In genomic region chr15:24943361-24943760, GRCh38 we compare ENCODE assay signal across 28 cellular contexts.
"Had no signal": no experiment of that assay in that cellular context is flagged by ENCODE, and none has a peak within 500 bp of the region (broad histone marks: within the 10 kb centered on the region; RNA-seq: fewer than 3 reads in every experiment).

No MANE protein-coding gene starts in this region.

- H2AFZ ChIP-seq: hepatocyte had no signal

- H3K27me3 Mint-ChIP-seq: memory B cell; naive thymus-derived CD4-positive, alpha-beta T cell; stimulated activated naive B cell treated with anti-CD40 and anti-IgM and Interleukin-4, amounts not matched to agents 10 μg/mL and 1 μg/mL and 100 μg/mL, for 72 hours; stimulated activated naive CD8-positive, alpha-beta T cell treated with anti-CD3 and anti-CD28 coated beads, Interleukin-15, Interleukin-2, amounts not matched to agents 100 ng/mL and 50 ng/mL, for 24 hours had no signal

- H3K4me1 ChIP-seq: psoas muscle, spleen, tibial nerve, upper lobe of left lung, uterus had no signal

- H3K27ac ChIP-seq: dorsolateral prefrontal cortex, epithelial cell of prostate, gastroesophageal sphincter, heart left ventricle, hepatocyte, ovary, psoas muscle, sigmoid colon, skin epidermis, spleen, thoracic aorta, tibial nerve, upper lobe of left lung, uterus had no signal

- H3K4me3 ChIP-seq: dorsolateral prefrontal cortex, gastroesophageal sphincter, heart left ventricle, hepatocyte, lung, mucosa of descending colon, ovary, psoas muscle, sigmoid colon, skin epidermis, spleen, thoracic aorta, tibial nerve, upper lobe of left lung, uterus had no signal

- H3K79me2 ChIP-seq: hepatocyte had no signal

- H3K36me3 Mint-ChIP-seq: memory B cell; stimulated activated naive B cell treated with anti-CD40 and anti-IgM and Interleukin-4, amounts not matched to agents 10 μg/mL and 1 μg/mL and 100 μg/mL, for 72 hours had no signal

- H3K4me1 Mint-ChIP-seq: naive thymus-derived CD4-positive, alpha-beta T cell; stimulated activated naive B cell treated with anti-CD40 and anti-IgM and Interleukin-4, amounts not matched to agents 10 μg/mL and 1 μg/mL and 100 μg/mL, for 72 hours had no signal

- H3K27ac Mint-ChIP-seq: memory B cell; naive thymus-derived CD4-positive, alpha-beta T cell; stimulated activated naive B cell treated with anti-CD40 and anti-IgM and Interleukin-4, amounts not matched to agents 10 μg/mL and 1 μg/mL and 100 μg/mL, for 72 hours; stimulated activated naive CD8-positive, alpha-beta T cell treated with anti-CD3 and anti-CD28 coated beads, Interleukin-15, Interleukin-2, amounts not matched to agents 100 ng/mL and 50 ng/mL, for 24 hours had no signal

- H3K4me3 Mint-ChIP-seq: memory B cell; naive thymus-derived CD4-positive, alpha-beta T cell; stimulated activated naive B cell treated with anti-CD40 and anti-IgM and Interleukin-4, amounts not matched to agents 10 μg/mL and 1 μg/mL and 100 μg/mL, for 72 hours; stimulated activated naive CD8-positive, alpha-beta T cell treated with anti-CD3 and anti-CD28 coated beads, Interleukin-15, Interleukin-2, amounts not matched to agents 100 ng/mL and 50 ng/mL, for 24 hours had no signal

- H3K9me3 ChIP-seq: gastroesophageal sphincter, ovary, psoas muscle, thoracic aorta, tibial nerve, upper lobe of left lung, uterus had no signal

- FAIRE-seq: colon, kidney had no signal

- H3K4me2 ChIP-seq: hepatocyte had no signal

- H3K27me3 ChIP-seq: dorsolateral prefrontal cortex, gastroesophageal sphincter, heart left ventricle, hepatocyte, ovary, sigmoid colon, spleen, tibial nerve, upper lobe of left lung, uterus had no signal

- DNase-seq: dorsolateral prefrontal cortex; effector CD4-positive, alpha-beta T cell; foreskin fibroblast; heart left ventricle; kidney; mucosa of descending colon; naive thymus-derived CD4-positive, alpha-beta T cell; occipital lobe; ovary; posterior cingulate gyrus; psoas muscle; right cardiac atrium; sigmoid colon; spleen; stimulated activated CD4-positive, alpha-beta T cell treated with anti-CD3 and anti-CD28 coated beads, Interleukin-4, amount 100 ng/mL, for 4 hours; stimulated activated naive B cell treated with anti-CD40 and anti-IgM and Interleukin-4, amounts not matched to agents 10 μg/mL and 1 μg/mL and 100 μg/mL, for 72 hours; upper lobe of left lung; uterus had no signal

- H3K36me3 ChIP-seq: gastroesophageal sphincter, heart left ventricle, ovary, sigmoid colon, spleen, thoracic aorta, tibial nerve, upper lobe of left lung, uterus had no signal
